22 cellular contexts compared by ENCODE assay signal in genomic region chr13:57970404-57970803, GRCh38.
DNase-seq lines count a peak whose midpoint lies in the region; ATAC-seq, FAIRE-seq and TF ChIP-seq lines count a peak whose summit lies in the region.
"Had no signal": no experiment of that assay in that cellular context is flagged by ENCODE, and none has a peak within 500 bp of the region (broad histone marks: within the 10 kb centered on the region; RNA-seq: fewer than 3 reads in every experiment).

No MANE protein-coding gene starts in this region.

- H3K4ac ChIP-seq in neuronal stem cell (ENCODE audit: low read length) = no peak overlapping the region

- H3K9me3 ChIP-seq in endothelial cell of umbilical vein (replicated peaks; ENCODE audit: control insufficient read depth, insufficient read depth, low read length) (no peaks in the 10 kb centered on the region), neuronal stem cell (replicated peaks in 1 of 2; ENCODE audit: control insufficient read depth in 2 of 2, insufficient read depth in 1 of 2, low read depth in 1 of 2, low read length in 2 of 2) (peaks cover 2 to 16% of the 10 kb centered on the region in 2 donors)
- H3K9me3 ChIP-seq: HAP-1 had no signal

- H3K4me2 ChIP-seq in GM23338 (no peak overlapping the region), endothelial cell of umbilical vein (ENCODE audit: insufficient read depth, low read length) (peak overlapping the region; percentile 62), neuronal stem cell (ENCODE audit: insufficient read depth, low read length, poor library complexity, severe bottlenecking) (no peak overlapping the region)
- H3K4me2 ChIP-seq: BLaER1 had no signal

- no peak for TF ChIP-seq CTCF in GM23338 (conservative IDR thresholded peaks at IDR 0.05; ENCODE audit: low read depth in 2 of 2)
- TF ChIP-seq CTCF in endothelial cell of umbilical vein (IDR thresholded peaks at IDR 0.05; ENCODE audit: extremely low read depth in 1 of 2, insufficient read depth in 1 of 2, low read depth in 1 of 2, low read length in 2 of 2) = no peak
- no peak for TF ChIP-seq CTCF in nephron (IDR thresholded peaks at IDR 0.05; ENCODE audit: unreplicated experiment in 3 of 3)

- POLR2A ChIA-PET in endothelial cell of umbilical vein (lab: Charles Lee) = no interaction called here

- no peaks in the 10 kb centered on the region for H3K27me3 ChIP-seq in GM23338 (ENCODE audit: insufficient read depth)
- no peaks in the 10 kb centered on the region for H3K27me3 ChIP-seq in endothelial cell of umbilical vein (ENCODE audit: control insufficient read depth in 2 of 2, insufficient read depth in 2 of 2, low read length in 2 of 2)
- H3K27me3 ChIP-seq in neuronal stem cell (ENCODE audit: control insufficient read depth in 3 of 3, insufficient read depth in 3 of 3, low read depth in 1 of 3, low read length in 3 of 3) = no peaks in the 10 kb centered on the region
- H3K27me3 ChIP-seq: BLaER1 had no signal

- no peak overlapping the region for H2AK5ac ChIP-seq in neuronal stem cell (ENCODE audit: low read depth, low read length)

- no peak overlapping the region for H2BK15ac ChIP-seq in neuronal stem cell (ENCODE audit: low read length)

- TF ChIP-seq POLR2A in endothelial cell of umbilical vein (IDR thresholded peaks at IDR 0.05; ENCODE audit: low read depth, low read length) = no peak

- no peak for DNase-seq in GM23338 (ENCODE audit: low spot score)
- no peak for DNase-seq in endothelial cell of umbilical vein (ENCODE audit: low read depth, low spot score)
- no peak for DNase-seq in neuronal stem cell (ENCODE audit: low spot score)
- no peak for DNase-seq in globus pallidus (ENCODE audit: low spot score)
- DNase-seq: Caco-2; CD4-positive, CD25-positive, alpha-beta regulatory T cell; CD8-positive, alpha-beta T cell; DMS153; DND-41; GM23248; HFFc6 had no signal

- no peak for ATAC-seq in GM23338
- no peak for ATAC-seq in HG03139 (IDR thresholded peaks at IDR 0.05; ENCODE audit: unreplicated experiment)
- ATAC-seq in HG03342 (IDR thresholded peaks at IDR 0.05; ENCODE audit: unreplicated experiment) = no peak
- ATAC-seq: CD8-positive, alpha-beta T cell had no signal

- H3K18ac ChIP-seq in neuronal stem cell (ENCODE audit: low read length) = no peak overlapping the region

- H4K91ac ChIP-seq in neuronal stem cell (ENCODE audit: low read depth, low read length, poor library complexity) = no peak overlapping the region

- H3K9ac ChIP-seq in endothelial cell of umbilical vein (replicated peaks; ENCODE audit: extremely low read depth, insufficient read depth, low read length) = no peak overlapping the region
- no peak overlapping the region for H3K9ac ChIP-seq in neuronal stem cell (ENCODE audit: low read depth, low read length, poor library complexity)
- H3K9ac ChIP-seq: BLaER1, GM23248 had no signal

- no peaks in the 10 kb centered on the region for H4K20me1 ChIP-seq in GM23338 (replicated peaks; ENCODE audit: insufficient read depth)
- H4K20me1 ChIP-seq in endothelial cell of umbilical vein (replicated peaks; ENCODE audit: control insufficient read depth, extremely low read depth, insufficient read depth, low read length) = no peaks in the 10 kb centered on the region
- H4K20me1 ChIP-seq: BLaER1 had no signal

- H3K23ac ChIP-seq in neuronal stem cell (ENCODE audit: low read depth, low read length, poor library complexity) = no peak overlapping the region

- no peak overlapping the region for H3K4me3 ChIP-seq in GM23338
- no peak overlapping the region for H3K4me3 ChIP-seq in endothelial cell of umbilical vein (replicated peaks in 1 of 3; ENCODE audit: insufficient read depth in 1 of 3, low read depth in 1 of 3, low read length in 3 of 3)
- no peak overlapping the region for H3K4me3 ChIP-seq in neuronal stem cell (ENCODE audit: low read length in 2 of 2)
- H3K4me3 ChIP-seq: BLaER1, GM23248, HAP-1 had no signal

- H3K27me3 Mint-ChIP-seq in GM23338 (ENCODE audit: insufficient read depth, low read depth, poor library complexity) (no peaks in the 10 kb centered on the region), nephron (ENCODE audit: low read depth) (no peaks in the 10 kb centered on the region)
- H3K27me3 Mint-ChIP-seq: B cell; CD4-positive, CD25-positive, alpha-beta regulatory T cell had no signal

- H3K79me2 ChIP-seq in GM23338 (replicated peaks; ENCODE audit: insufficient read depth) = no peaks in the 10 kb centered on the region
- no peaks in the 10 kb centered on the region for H3K79me2 ChIP-seq in endothelial cell of umbilical vein (ENCODE audit: control insufficient read depth, insufficient read depth, low read length)

- no TSS peak for BruUV-seq in endothelial cell of umbilical vein (replicated peaks; lab: Mats Ljungman, UMichigan)

- H3K36me3 ChIP-seq in GM23338 (ENCODE audit: insufficient read depth) = no peaks in the 10 kb centered on the region
- no peaks in the 10 kb centered on the region for H3K36me3 ChIP-seq in endothelial cell of umbilical vein (ENCODE audit: control insufficient read depth in 2 of 2, extremely low read depth in 1 of 2, insufficient read depth in 2 of 2, low read length in 2 of 2)
- no peaks in the 10 kb centered on the region for H3K36me3 ChIP-seq in neuronal stem cell (replicated peaks in 1 of 2; ENCODE audit: control insufficient read depth in 2 of 2, insufficient read depth in 2 of 2, low read length in 2 of 2)
- H3K36me3 ChIP-seq: BLaER1, HAP-1 had no signal

- no peaks in the 10 kb centered on the region for H3K9me1 ChIP-seq in endothelial cell of umbilical vein (replicated peaks; ENCODE audit: control insufficient read depth, extremely low read depth, insufficient read depth, low read length)

- CTCF ChIA-PET in endothelial cell of umbilical vein (lab: Charles Lee) = no interaction called here

- peak overlapping the region; percentile 21; the same call in 1 of the 2 replicates for H2AFZ ChIP-seq in GM23338
- H2AFZ ChIP-seq in endothelial cell of umbilical vein (ENCODE audit: low read depth, low read length) = peak overlapping the region; percentile 48
- H2AFZ ChIP-seq in neuronal stem cell (ENCODE audit: low read length) = peak overlapping the region; percentile 70
- H2AFZ ChIP-seq: GM23248 had no signal

- WGBS in neuronal stem cell (ENCODE audit: extremely low coverage in 2 of 2, insufficient read length in 2 of 2, insufficient replicate concordance in 1 of 2), 2 donors = no CpG with 5 or more reads among the region's 1 CpG

- H3K4me1 Mint-ChIP-seq in GM23338 = no peaks in the 10 kb centered on the region
- peaks cover 9% of the 10 kb centered on the region for H3K4me1 Mint-ChIP-seq in nephron
- H3K4me1 Mint-ChIP-seq: B cell; CD4-positive, CD25-positive, alpha-beta regulatory T cell had no signal

- H3K4me3 Mint-ChIP-seq in GM23338 (no peak overlapping the region), nephron (no peak overlapping the region)
- H3K4me3 Mint-ChIP-seq: B cell; CD4-positive, CD25-positive, alpha-beta regulatory T cell; CD8-positive, alpha-beta T cell; HFFc6 had no signal

- H3K79me1 ChIP-seq in neuronal stem cell (ENCODE audit: low read depth, low read length) = no peaks in the 10 kb centered on the region

- no peak overlapping the region for H3K27ac Mint-ChIP-seq in GM23338
- peak overlapping the region in 2 of 3 experiments; percentile 11 to 14 for H3K27ac Mint-ChIP-seq in nephron
- H3K27ac Mint-ChIP-seq: B cell; CD4-positive, CD25-positive, alpha-beta regulatory T cell; CD8-positive, alpha-beta T cell; HFFc6 had no signal

- H2BK12ac ChIP-seq in neuronal stem cell (ENCODE audit: low read length) = no peak overlapping the region

- H4K8ac ChIP-seq in neuronal stem cell (ENCODE audit: low read depth, low read length) = no peak overlapping the region

- intact Hi-C loops in endothelial cell of umbilical vein (cut with micrococcal nuclease) = no loop called here

- H3K36me3 Mint-ChIP-seq in GM23338 (ENCODE audit: low read depth) = peaks cover 22% of the 10 kb centered on the region
- H3K36me3 Mint-ChIP-seq in nephron (ENCODE audit: low read depth) = no peaks in the 10 kb centered on the region
- H3K36me3 Mint-ChIP-seq: CD4-positive, CD25-positive, alpha-beta regulatory T cell; CD8-positive, alpha-beta T cell had no signal

- no peaks in the 10 kb centered on the region; the same call in 1 of the 2 replicates for H3K9me2 ChIP-seq in GM23338 (ENCODE audit: insufficient read depth)

- peaks cover 35% of the 10 kb centered on the region for H3K9me3 Mint-ChIP-seq in GM23338
- H3K9me3 Mint-ChIP-seq in nephron = peaks cover 23% of the 10 kb centered on the region

- no peak overlapping the region for H2BK5ac ChIP-seq in neuronal stem cell (ENCODE audit: low read length)

- no peak overlapping the region for H2BK120ac ChIP-seq in neuronal stem cell (ENCODE audit: low read depth, low read length)

- H3K14ac ChIP-seq in neuronal stem cell (ENCODE audit: low read length) = no peak overlapping the region

- H3F3A ChIP-seq in GM23338 (replicated peaks; ENCODE audit: low read depth) = no peaks in the 10 kb centered on the region

- no peak for FAIRE-seq in endothelial cell of umbilical vein (lab: Jason Lieb, UNC)
- FAIRE-seq: A204.1, G401.6, GM12892 had no signal

- dilution Hi-C loops in endothelial cell of umbilical vein (cut with MboI; ENCODE audit: extremely low pct_ligation_motif_present, low sequenced_read_pairs) = no loop called here

- H3K27ac ChIP-seq in GM23338 (ENCODE audit: low read depth) (no peak overlapping the region), endothelial cell of umbilical vein (ENCODE audit: insufficient read depth, low read depth, low read length) (peak overlapping the region; percentile 48), neuronal stem cell (replicated peaks; ENCODE audit: low read length) (no peak overlapping the region)
- H3K27ac ChIP-seq: 22Rv1, BLaER1, C4-2B, GM23248 had no signal

- H3K4me1 ChIP-seq in GM23338 (ENCODE audit: insufficient read depth) = no peaks in the 10 kb centered on the region
- H3K4me1 ChIP-seq in endothelial cell of umbilical vein (ENCODE audit: control insufficient read depth, extremely low read depth, insufficient read depth, low read length) = peaks cover 14% of the 10 kb centered on the region
- H3K4me1 ChIP-seq in neuronal stem cell (ENCODE audit: control insufficient read depth in 2 of 2, insufficient read depth in 1 of 2, low read depth in 1 of 2, low read length in 2 of 2) = peaks cover 0 to 5% of the 10 kb centered on the region in 2 donors
- H3K4me1 ChIP-seq: BLaER1, Caco-2, HAP-1 had no signal

TF ChIP-seq in GM23338, 12 proteins besides CTCF, POLR2A, EP300 and RAD21 (continues in another document):
- TF ChIP-seq CREB1 (CRISPR knock-in tag; IDR thresholded peaks at IDR 0.05; ENCODE audit: low read depth) = no peak

TF ChIP-seq in endothelial cell of umbilical vein, 7 proteins besides CTCF, POLR2A, EP300 and RAD21 (continues in another document):
- no peak for TF ChIP-seq GATA2 (IDR thresholded peaks at IDR 0.05; ENCODE audit: insufficient read depth, insufficient read length, low read depth, low read length)
- TF ChIP-seq POLR2AphosphoS5 (IDR thresholded peaks at IDR 0.05; ENCODE audit: insufficient read depth, low read depth, low read length) = no peak
- no peak for TF ChIP-seq EZH2 (IDR thresholded peaks at IDR 0.05; ENCODE audit: borderline replicate concordance, low read depth, low read length, severe bottlenecking)
- TF ChIP-seq MAX (IDR thresholded peaks at IDR 0.05; ENCODE audit: insufficient read depth, insufficient read length) = no peak
